In the genomic region with DNA sequence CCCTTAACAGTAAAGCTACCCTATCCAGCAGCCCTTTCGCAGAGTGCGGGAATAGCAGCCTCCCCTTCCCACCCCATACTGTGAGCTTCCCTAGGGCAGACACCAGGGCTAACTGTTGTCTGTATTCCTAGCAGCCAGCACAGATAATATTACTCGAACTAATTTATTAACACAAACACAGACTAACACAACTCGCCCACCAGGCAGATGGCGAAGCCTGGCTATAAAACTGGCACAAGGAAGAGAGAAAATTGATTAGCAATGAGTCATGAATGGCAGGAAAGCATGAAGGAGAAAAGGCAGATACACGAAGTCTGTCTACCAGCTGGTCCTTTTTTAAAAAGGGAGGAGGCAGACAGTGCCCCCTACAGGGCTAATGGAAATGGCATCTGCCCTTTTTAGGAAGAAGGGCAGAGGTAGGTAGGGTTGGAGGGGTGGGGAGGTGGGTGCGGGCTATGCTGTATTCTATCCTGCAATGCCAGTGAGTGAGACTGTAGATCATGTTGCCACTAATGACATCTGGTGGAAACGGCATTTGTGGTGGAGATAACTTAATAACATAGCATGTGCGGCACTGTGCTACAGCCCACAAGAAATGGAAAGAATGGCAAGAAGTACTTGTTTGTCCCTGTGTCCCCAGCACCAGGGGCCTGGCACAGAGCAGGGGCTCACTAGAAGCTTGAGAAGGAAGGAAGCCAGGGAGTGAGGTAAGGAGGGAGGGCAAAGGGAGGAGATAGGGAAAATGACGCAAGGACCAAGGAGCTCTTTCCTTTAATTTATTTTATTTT, we compare ENCODE assay signal across 8 cellular contexts. TPM values are rescaled to one million over a fixed set of nuclear protein-coding genes. Genes with fewer than 3 reads are reported as not detected.
DNase-seq lines count a peak whose midpoint lies in the region; ATAC-seq and TF ChIP-seq lines count a peak whose summit lies in the region.

No MANE protein-coding gene starts in this region.

- H2BK120ac ChIP-seq in trophoblast cell (ENCODE audit: insufficient read depth, low read length, poor library complexity), result no peak overlapping the region

- no peaks in the 10 kb centered on the region for H3K9me2 ChIP-seq in PC-9 (ENCODE audit: insufficient read depth)

- peak; percentile 32 for TF ChIP-seq CTCF in CD4-positive, alpha-beta T cell (IDR thresholded peaks at IDR 0.05)
- TF ChIP-seq CTCF in PC-9 (conservative IDR thresholded peaks at IDR 0.05) (peak; percentile 94), fibroblast of the aortic adventitia (IDR thresholded peaks at IDR 0.05; ENCODE audit: insufficient read depth, low read length) (peak; percentile 75)

- H3K4me2 ChIP-seq in PC-9, result peak overlapping the region; percentile 54
- no peak overlapping the region for H3K4me2 ChIP-seq in trophoblast cell (ENCODE audit: low read length)

- H4K8ac ChIP-seq in trophoblast cell (ENCODE audit: low read depth, low read length), result peak overlapping the region; percentile 14

- no peak overlapping the region for H3K14ac ChIP-seq in trophoblast cell (ENCODE audit: low read length)

- H3F3A ChIP-seq in PC-9 (ENCODE audit: insufficient read depth, low read depth), result peaks cover 15% of the 10 kb centered on the region

- H3K79me2 ChIP-seq in PC-9 (ENCODE audit: low read depth) (no peaks in the 10 kb centered on the region), trophoblast cell (ENCODE audit: control insufficient read depth, insufficient read depth, low read length, poor library complexity) (no peaks in the 10 kb centered on the region)

- intact Hi-C loops in CD4-positive, alpha-beta T cell (cut with DNase I, micrococcal nuclease), result no loop called here
- intact Hi-C loops in PC-9 (cut with micrococcal nuclease; ENCODE audit: unreplicated experiment) (loop anchor here (1.0 to 5.0 kb wide), 2 partner anchors 50 to 357 kb away; no protein-coding TSS in a partner anchor), aorta (cut with DNase I) (no loop called here)

- no peak overlapping the region for H3K4me3 Mint-ChIP-seq in CD4-positive, alpha-beta T cell

- BruUV-seq in PC-9 (replicated peaks; lab: Mats Ljungman, UMichigan), result no TSS peak

- no peak overlapping the region for H3K18ac ChIP-seq in trophoblast cell (ENCODE audit: low read length)

- H3K36me3 ChIP-seq in PC-9 (ENCODE audit: low read depth) (no peaks in the 10 kb centered on the region), trophoblast cell (ENCODE audit: control insufficient read depth in 1 of 2, insufficient read depth in 2 of 2, low read length in 2 of 2) (no peaks in the 10 kb centered on the region), aorta (ENCODE audit: control insufficient read depth in 1 of 2, insufficient read depth in 2 of 2, low read length in 1 of 2) (no peaks in the 10 kb centered on the region)

- no peaks in the 10 kb centered on the region for H3K9me3 ChIP-seq in CD4-positive, alpha-beta T cell (ENCODE audit: control insufficient read depth, low read length)
- H3K9me3 ChIP-seq in PC-9 (ENCODE audit: insufficient read depth, low read depth) (no peaks in the 10 kb centered on the region), trophoblast cell (ENCODE audit: insufficient read depth, low read depth, low read length) (no peaks in the 10 kb centered on the region), aorta (ENCODE audit: control insufficient read depth, low read length) (no peaks in the 10 kb centered on the region)

- no peak overlapping the region for H2AK5ac ChIP-seq in trophoblast cell (ENCODE audit: low read length)

- no peak overlapping the region for H2BK5ac ChIP-seq in trophoblast cell (ENCODE audit: low read depth, low read length, poor library complexity)

- H4K91ac ChIP-seq in trophoblast cell (ENCODE audit: low read depth, low read length), result no peak overlapping the region

- WGBS in trophoblast cell (ENCODE audit: extremely low coverage, insufficient coverage, insufficient read length), result no CpG with 5 or more reads among the region's 10 CpGs
- 8 to 10% methylated on average over 10 of the region's 10 CpGs for WGBS in aorta, 2 donors

- no peak overlapping the region for H2AFZ ChIP-seq in PC-9
- H2AFZ ChIP-seq in trophoblast cell (ENCODE audit: insufficient read depth, low read length, poor library complexity), result peak overlapping the region; percentile 35

- no peak overlapping the region for H2BK12ac ChIP-seq in trophoblast cell (ENCODE audit: low read length)

- H3K27ac ChIP-seq in CD4-positive, alpha-beta T cell (ENCODE audit: low read depth, low read length), result no peak overlapping the region
- H3K27ac ChIP-seq in PC-9 (peak overlapping the region; percentile 30), trophoblast cell (ENCODE audit: low read depth, low read length) (no peak overlapping the region), aorta (ENCODE audit: low read depth in 1 of 2, low read length in 2 of 2) (peak overlapping the region in 1 of 2 donors; percentile 80)

- H3K9ac ChIP-seq in trophoblast cell (ENCODE audit: low read length), result no peak overlapping the region

- no peaks in the 10 kb centered on the region for H4K20me1 ChIP-seq in PC-9 (ENCODE audit: insufficient read depth)

- CTCF ChIA-PET in CD4-positive, alpha-beta T cell (lab: Charles Lee), result interaction anchor here (0.6 to 0.9 kb wide), 8 partner anchors 11 to 175 kb away, joined by 3 to 5 read pairs (median 3); no protein-coding TSS in a partner anchor
- CTCF ChIA-PET in PC-9 (lab: Charles Lee), result interaction anchor here (0.5 to 5.2 kb wide), 15 partner anchors 17 to 300 kb away, joined by 3 to 73 read pairs (median 4); partner anchors contain the start of genes CITED4 and NFYC

- ATAC-seq in CD4-positive, alpha-beta T cell (ENCODE audit: poor library complexity), result peak; percentile 56
- ATAC-seq in aorta (ENCODE audit: low FRiP score) (peak; percentile 54), HG03442 (IDR thresholded peaks at IDR 0.05; ENCODE audit: unreplicated experiment) (no peak)

- no peaks in the 10 kb centered on the region for H3K36me3 Mint-ChIP-seq in CD4-positive, alpha-beta T cell (ENCODE audit: low read depth)

- peak; percentile 16 to 48 (median 34) for DNase-seq in CD4-positive, alpha-beta T cell
- DNase-seq in HS-5 (ENCODE audit: low read depth), result peak; percentile 35
- DNase-seq in PC-9, result peak; percentile 84 to 88
- peak; percentile 41 for DNase-seq in activated T-cell treated with anti-CD3 and anti-CD28 coated beads, Interleukin-2, amount 50 U/mL, for 1 hour
- DNase-seq in fibroblast of the aortic adventitia (ENCODE audit: low read depth), result peak; percentile 63
- peak; percentile 62 to 86 for DNase-seq in trophoblast cell
- peak in 1 of 2 donors; percentile 67 for DNase-seq in aorta

- H3K23ac ChIP-seq in trophoblast cell (ENCODE audit: low read length), result no peak overlapping the region

- H3K4me3 ChIP-seq in PC-9 (no peak overlapping the region), fibroblast of the aortic adventitia (ENCODE audit: low read depth, low read length) (no peak overlapping the region), trophoblast cell (ENCODE audit: low read depth, low read length) (no peak overlapping the region), aorta (ENCODE audit: low read length in 2 of 2) (no peak overlapping the region)

- no peak overlapping the region for H4K12ac ChIP-seq in trophoblast cell (ENCODE audit: low read depth, low read length)

- no peak overlapping the region for H3K4ac ChIP-seq in trophoblast cell (ENCODE audit: low read depth, low read length)

- H3K79me1 ChIP-seq in trophoblast cell (ENCODE audit: low read length), result no peaks in the 10 kb centered on the region

- no peaks in the 10 kb centered on the region for H3K9me3 Mint-ChIP-seq in CD4-positive, alpha-beta T cell

- peaks cover 30% of the 10 kb centered on the region for H3K27me3 Mint-ChIP-seq in CD4-positive, alpha-beta T cell

- H3K4me1 ChIP-seq in PC-9 (replicated peaks; ENCODE audit: insufficient read depth) (peaks cover 30% of the 10 kb centered on the region), trophoblast cell (ENCODE audit: control insufficient read depth in 1 of 2, insufficient read depth in 2 of 2, low read length in 2 of 2) (peaks cover 0 to 3% of the 10 kb centered on the region in 2 experiments), aorta (ENCODE audit: control insufficient read depth in 1 of 2, insufficient read depth in 2 of 2, low read length in 2 of 2) (peaks cover 0 to 2% of the 10 kb centered on the region in 2 donors)

- POLR2A ChIA-PET in CD4-positive, alpha-beta T cell (lab: Charles Lee), result no interaction called here
- POLR2A ChIA-PET in PC-9 (lab: Charles Lee; ENCODE audit: unreplicated experiment), result interaction anchor here (0.6 to 1.9 kb wide), 8 partner anchors 14 to 440 kb away, joined by 3 to 18 read pairs (median 6); partner anchors contain the start of genes CITED4 and NFYC

- H3K4me1 Mint-ChIP-seq in CD4-positive, alpha-beta T cell (ENCODE audit: low read depth), result no peaks in the 10 kb centered on the region

- H3K27me3 ChIP-seq in CD4-positive, alpha-beta T cell (ENCODE audit: control insufficient read depth, insufficient read depth, low read length), result peaks cover 6% of the 10 kb centered on the region
- H3K27me3 ChIP-seq in PC-9 (ENCODE audit: insufficient read depth, low read depth), result no peaks in the 10 kb centered on the region
- H3K27me3 ChIP-seq in trophoblast cell (ENCODE audit: insufficient read depth, low read length), result no peaks in the 10 kb centered on the region
- H3K27me3 ChIP-seq in aorta (ENCODE audit: control insufficient read depth in 1 of 2, insufficient read depth in 2 of 2, low read length in 1 of 2), result no peaks in the 10 kb centered on the region

- H3K27ac Mint-ChIP-seq in CD4-positive, alpha-beta T cell, result no peak overlapping the region

RNA-seq across cellular contexts. Expression of gene CTPS1, which starts 30.6 kb away (rescaled TPM):
- 10 to 100 TPM; 37.1 to 37.4 TPM for total RNA-seq in CD4-positive, alpha-beta T cell
- total RNA-seq in PC-9 (2021) (80.5 and 91.9 TPM in 2 replicates), fibroblast of the aortic adventitia (ENCODE audit: low replicate concordance) (10.7 and 22.9 TPM in 2 replicates), aorta (10 to 100 TPM; 29.9 to 60.6 TPM)
- 47.2 and 52.9 TPM in 2 replicates for polyA plus RNA-seq in trophoblast cell (2013)
- 10 to 100 TPM; 26.7 to 60.2 TPM for polyA plus RNA-seq in aorta

Comparison
In these comparisons a context has a peak if more than half of its experiments do, and no peak if none do; other contexts are left out.
1. CTCF ChIP-seq: peak in every context shown above with its lines; median percentile 94 in PC-9; 75 in fibroblast of the aortic adventitia; 32 in CD4-positive, alpha-beta T cell.